ENCODE assay signal across 8 cellular contexts in genomic region chr11:66842896-66843775, GRCh38. TPM values are rescaled to one million over a fixed set of nuclear protein-coding genes. Genes with fewer than 3 reads are reported as not detected.
A peak's percentile ranks its signal among the peaks of the same experiment; 100 is the strongest.
DNase-seq lines count a peak whose midpoint lies in the region; ATAC-seq and TF ChIP-seq lines count a peak whose summit lies in the region.

RCE1 (plus strand) TSS chr11:66843441; CDS start chr11:66843456, 15 bp downstream.

- no peaks in the 10 kb centered on the region for H3K9me2 ChIP-seq in PC-3 (replicated peaks; ENCODE audit: low read length)

- H2AFZ ChIP-seq in PC-3 (ENCODE audit: low read length): peak within 1 kb of the TSS; percentile 77

- H3K36me3 Mint-ChIP-seq in activated T-cell treated with anti-CD3 and anti-CD28 coated beads, Interleukin-2, amount 50 U/mL, for 24 hours (ENCODE audit: low read depth): peaks cover 73% of the 10 kb centered on the region

- no peaks in the 10 kb centered on the region for H3K27me3 ChIP-seq in HUES64 (ENCODE audit: insufficient read depth, low read length)
- no peaks in the 10 kb centered on the region for H3K27me3 ChIP-seq in PC-3 (ENCODE audit: low read length)

- no peaks in the 10 kb centered on the region for H3K27me3 Mint-ChIP-seq in activated T-cell treated with anti-CD3 and anti-CD28 coated beads, Interleukin-2, amount 50 U/mL, for 24 hours

- H3K4me1 Mint-ChIP-seq in activated T-cell treated with anti-CD3 and anti-CD28 coated beads, Interleukin-2, amount 50 U/mL, for 24 hours (ENCODE audit: low read depth): peaks cover 51% of the 10 kb centered on the region

- intact Hi-C loops in PC-3 (cut with micrococcal nuclease): no loop called here

- no peaks in the 10 kb centered on the region for H3F3A ChIP-seq in PC-3 (ENCODE audit: low read length, unreplicated experiment)

- DNase-seq in DMS 273 (lab: John Stamatoyannopoulos, UW; ENCODE audit: unreplicated experiment) (peak; percentile 92), PC-3 (peak; percentile 95), myocyte (ENCODE audit: low read depth) (peak; percentile 89)
- DNase-seq in activated T-cell treated with anti-CD3 and anti-CD28 coated beads, Interleukin-2, amount 50 U/mL, for 24 hours: peak; percentile 94
- peak; percentile 73 to 84 for DNase-seq in stimulated activated CD8-positive, alpha-beta memory T cell treated with anti-CD3 and anti-CD28 coated beads, Interleukin-7, amount 100 ng/mL, for 48 hours (ENCODE audit: extremely low read depth in 1 of 2, low read depth in 1 of 2)

- peak within 1 kb of the TSS; percentile 97 for H3K27ac Mint-ChIP-seq in activated T-cell treated with anti-CD3 and anti-CD28 coated beads, Interleukin-2, amount 50 U/mL, for 24 hours

- CTCF ChIA-PET in PC-3 (lab: Charles Lee): no interaction called here

- peaks cover 45% of the 10 kb centered on the region for H3K79me2 ChIP-seq in PC-3 (ENCODE audit: low read length)

- H3K27ac ChIP-seq in HUES64 (ENCODE audit: low read depth, low read length) (peak within 1 kb of the TSS; percentile 95), PC-3 (ENCODE audit: low read length) (peak within 1 kb of the TSS; percentile 87)

- BruUV-seq in PC-3 (replicated peaks; lab: Mats Ljungman, UMichigan): no TSS peak

- H3K9ac ChIP-seq in HUES64 (ENCODE audit: low read depth, low read length) (peak within 1 kb of the TSS; percentile 98), PC-3 (ENCODE audit: low read length) (peak within 1 kb of the TSS; percentile 99)

- no peaks in the 10 kb centered on the region for H3K9me3 Mint-ChIP-seq in activated T-cell treated with anti-CD3 and anti-CD28 coated beads, Interleukin-2, amount 50 U/mL, for 24 hours

- H3K9me3 ChIP-seq in HUES64 (ENCODE audit: insufficient read depth, low read depth, low read length): no peaks in the 10 kb centered on the region
- H3K9me3 ChIP-seq in PC-3 (ENCODE audit: low read length): no peaks in the 10 kb centered on the region

- no peak for TF ChIP-seq CTCF in PC-3 (conservative IDR thresholded peaks at IDR 0.05; ENCODE audit: low read depth, low read length)

- peak within 1 kb of the TSS; percentile 98 for H3K4me3 ChIP-seq in HUES64 (ENCODE audit: low read length)
- H3K4me3 ChIP-seq in PC-3 (ENCODE audit: low read length): peak within 1 kb of the TSS; percentile 96

- no peaks in the 10 kb centered on the region for H4K20me1 ChIP-seq in PC-3 (ENCODE audit: low read length)

- H3K4me1 ChIP-seq in HUES64 (ENCODE audit: insufficient read depth, low read length) (peaks cover 4% of the 10 kb centered on the region; the same call in 1 of the 2 replicates), PC-3 (ENCODE audit: insufficient read depth, low read length) (peaks cover 35% of the 10 kb centered on the region)

- ATAC-seq in GM21447 (IDR thresholded peaks at IDR 0.05; ENCODE audit: unreplicated experiment): peak; percentile 68
- peak; percentile 79 for ATAC-seq in PC-3
- ATAC-seq in esophagus mucosa: peak; percentile 92

- POLR2A ChIA-PET in PC-3 (lab: Charles Lee; ENCODE audit: unreplicated experiment): interaction anchor here (0.5 to 0.6 kb wide), 3 partner anchors 13 to 498 kb away, joined by 3 to 4 read pairs (median 3); no protein-coding TSS in a partner anchor

- H3K4me2 ChIP-seq in PC-3 (ENCODE audit: low read length): peak within 1 kb of the TSS; percentile 92

- peak within 1 kb of the TSS; percentile 84 for H3K4me3 Mint-ChIP-seq in activated T-cell treated with anti-CD3 and anti-CD28 coated beads, Interleukin-2, amount 50 U/mL, for 24 hours

- under 1% methylated on average over 98 of the region's 98 CpGs for WGBS in HUES64

- H3K36me3 ChIP-seq in HUES64 (ENCODE audit: insufficient read depth, low read length) (peaks cover 54% of the 10 kb centered on the region), PC-3 (ENCODE audit: low read depth, low read length) (peaks cover 27% of the 10 kb centered on the region)

RNA-seq across cellular contexts. Expression of gene RCE1, which starts in this region (rescaled TPM):
- polyA plus RNA-seq in HUES64 (2013, experiment 1 of 2): 27.1 TPM
- 24.0 TPM for polyA plus RNA-seq in HUES64 (2013, experiment 2 of 2)
- total RNA-seq in PC-3 (2014; rRNA removed): 63.9 and 70.4 TPM in 2 replicates
- total RNA-seq in esophagus mucosa: 14.5 TPM
- total RNA-seq in myocyte: 10.5 and 12.5 TPM in 2 replicates
- polyA plus RNA-seq in myocyte (2012): 13.8 TPM

Comparison
In these comparisons a context has a peak if more than half of its experiments do, and no peak if none do; other contexts are left out.
1. Peak in every context shown above with its lines: DNase-seq, ATAC-seq, H3K4me3 ChIP-seq and H3K27ac ChIP-seq.